ENCODE assay signal across 34 cellular contexts in genomic region chr4:24096603-24097002, GRCh38.
"Had no signal": no experiment of that assay in that cellular context is flagged by ENCODE, and none has a peak within 500 bp of the region (broad histone marks: within the 10 kb centered on the region; RNA-seq: fewer than 3 reads in every experiment).

No MANE protein-coding gene starts in this region.

- H3K36me3 ChIP-seq: adrenal gland, brain microvascular endothelial cell, breast epithelium had no signal

- H3K4me3 ChIP-seq: adrenal gland, body of pancreas, breast epithelium had no signal

- DNase-seq: activated B cell treated with CpG ODN at 0.5 μM for 24 hours; activated CD4-positive, alpha-beta memory T cell treated with anti-CD3 and anti-CD28 coated beads for 36 hours; activated CD4-positive, alpha-beta T cell treated with anti-CD3 and anti-CD28 coated beads for 4 hours; activated CD4-positive, alpha-beta T cell treated with anti-CD3 and anti-CD28 coated beads, Interleukin-2, amount 10 ng/mL, durations not matched to agents 24 days and 14 days; activated CD4-positive, alpha-beta T cell treated with anti-CD3 and anti-CD28 coated beads, Interleukin-2, amount 50 U/mL, for 1 hour; activated CD4-positive, alpha-beta T cell treated with anti-CD3 and anti-CD28 coated beads, Interleukin-2, amount 50 U/mL, for 4 hours; activated CD4-positive, CD25-positive, alpha-beta regulatory T cell treated with anti-CD3 and anti-CD28 coated beads, Interleukin-2, amount 50 U/mL, for 72 hours; activated CD8-positive, alpha-beta memory T cell treated with anti-CD3 and anti-CD28 coated beads, Interleukin-2, amount 50 U/mL, for 4 hours; activated CD8-positive, alpha-beta T cell treated with anti-CD3 and anti-CD28 coated beads for 36 hours; activated effector memory CD4-positive, alpha-beta T cell treated with anti-CD3 and anti-CD28 coated beads, Interleukin-2, amount 50 U/mL, for 16 hours; activated gamma-delta T cell treated with Interleukin-2 at 50 U/mL for 16 hours; activated naive CD4-positive, alpha-beta T cell; activated naive CD4-positive, alpha-beta T cell treated with anti-CD3 and anti-CD28 coated beads for 36 hours; activated naive CD4-positive, alpha-beta T cell treated with anti-CD3 and anti-CD28 coated beads, Interleukin-2, amount 50 U/mL, for 16 hours; activated naive CD8-positive, alpha-beta T cell treated with anti-CD3 and anti-CD28 coated beads for 36 hours; activated T-cell treated with anti-CD3 and anti-CD28 coated beads for 4 hours; activated T-cell treated with anti-CD3 and anti-CD28 coated beads, Interleukin-2, amount 50 U/mL, for 1 hour; activated T-cell treated with anti-CD3 and anti-CD28 coated beads, Interleukin-2, amount 50 U/mL, for 4 hours; activated T-cell treated with anti-CD3 and anti-CD28 coated beads, Interleukin-2, amount 50 U/mL, for 72 hours; adrenal gland; amniotic stem cell; aorta; body of pancreas; brain microvascular endothelial cell; central memory CD4-positive, alpha-beta T cell; T-helper 1 cell; T-helper 2 cell; T-helper 9 cell had no signal

- H3K4me1 ChIP-seq: adrenal gland, body of pancreas, breast epithelium had no signal

- FAIRE-seq: astrocyte, TTC549 had no signal

- H3K9me3 ChIP-seq: adrenal gland, body of pancreas, breast epithelium had no signal

- ATAC-seq: activated CD8-positive, alpha-beta T cell treated with anti-CD3 and anti-CD28 coated beads for 36 hours; activated naive CD4-positive, alpha-beta T cell treated with anti-CD3 and anti-CD28 coated beads, Interleukin-2, amount 50 U/mL, for 72 hours; activated T-cell treated with anti-CD3 and anti-CD28 coated beads, Interleukin-2, amount 50 U/mL, for 4 hours; activated T-cell treated with anti-CD3 and anti-CD28 coated beads, Interleukin-2, amount 50 U/mL, for 72 hours; activated T-helper 17 cell treated with anti-CD3 and anti-CD28 coated beads, Interleukin-2, amount 50 U/mL, for 72 hours; body of pancreas had no signal

- H3K27me3 ChIP-seq: adrenal gland, body of pancreas, brain microvascular endothelial cell, breast epithelium had no signal

- H3K27ac ChIP-seq: adrenal gland, body of pancreas, brain microvascular endothelial cell, breast epithelium, VCaP had no signal
